Comparison of ENCODE assay signal across 22 cellular contexts in genomic region chr2:72037322-72037721, GRCh38.
DNase-seq lines count a peak whose midpoint lies in the region; ATAC-seq and TF ChIP-seq lines count a peak whose summit lies in the region.
"Had no signal": no experiment of that assay in that cellular context is flagged by ENCODE, and none has a peak within 500 bp of the region (broad histone marks: within the 10 kb centered on the region; RNA-seq: fewer than 3 reads in every experiment).

No MANE protein-coding gene starts in this region.

- no CpG with 5 or more reads among the region's 7 CpGs for WGBS in mesendoderm (ENCODE audit: extremely low coverage, insufficient coverage, low lambda C conversion rate)

- H3K27me3 ChIP-seq in mesendoderm (ENCODE audit: insufficient read depth, low read length, poor library complexity): no peaks in the 10 kb centered on the region
- H3K27me3 ChIP-seq: BE2C had no signal

- no peak for ATAC-seq in HG02970 (IDR thresholded peaks at IDR 0.05; ENCODE audit: low FRiP score, unreplicated experiment)
- ATAC-seq in HG02884 (IDR thresholded peaks at IDR 0.05; ENCODE audit: unreplicated experiment): no peak
- ATAC-seq: activated CD8-positive, alpha-beta T cell treated with anti-CD3 and anti-CD28 coated beads for 36 hours; activated T-helper 17 cell treated with anti-CD3 and anti-CD28 coated beads, Interleukin-2, amount 50 U/mL, for 72 hours; natural killer cell had no signal

- no peak overlapping the region for H3K18ac ChIP-seq in mesendoderm (ENCODE audit: low read length)

- no peak overlapping the region for H4K8ac ChIP-seq in mesendoderm (ENCODE audit: low read depth, low read length)

- TF ChIP-seq CTCF in HEK293 (tag by site-specific recombination; IDR thresholded peaks at IDR 0.05): no peak

- POLR2A ChIA-PET in HEK293 (lab: Yijun Ruan, JAX): no interaction called here

- CTCF ChIA-PET in HEK293 (lab: Yijun Ruan, JAX): interaction anchor here (0.5 kb wide), 1 partner anchor 57 kb away, joined by 3 read pairs; no protein-coding TSS in a partner anchor

- H3K9me3 ChIP-seq in HEK293 (ENCODE audit: control insufficient read depth, insufficient read depth, low read depth, low read length): no peaks in the 10 kb centered on the region
- H3K9me3 ChIP-seq: BE2C, stomach, tibial artery had no signal

- H3K56ac ChIP-seq in mesendoderm (ENCODE audit: low read length): no peak overlapping the region

- H2BK15ac ChIP-seq in mesendoderm (replicated peaks; ENCODE audit: low read depth): no peak overlapping the region

- DNase-seq in D341Med (ENCODE audit: low spot score) (peak; percentile 5), astrocyte of the hippocampus (ENCODE audit: low read depth, low spot score) (peak; percentile 16), mesendoderm (peak; percentile 46), HuH-7 (ENCODE audit: low spot score) (no peak)
- no peak for DNase-seq in stimulated activated CD4-positive, alpha-beta T cell treated with anti-CD3 and anti-CD28 coated beads, Interleukin-12 subunit alpha, Interleukin-12 subunit beta, amount 100 ng/mL, for 4 hours
- DNase-seq: activated CD4-positive, CD25-positive, alpha-beta regulatory T cell treated with anti-CD3 and anti-CD28 coated beads, Interleukin-2, amount 50 U/mL, for 72 hours; activated CD8-positive, alpha-beta T cell treated with anti-CD3 and anti-CD28 coated beads for 36 hours; BE2C; central memory CD4-positive, alpha-beta T cell; hippocampal formation; immature natural killer cell; natural killer cell; NCI-H1105 treated with DMSO at 0.1 percent for 48 hours; NCI-H2029; NCI-H526 treated with DMSO at 0.1 percent for 48 hours; stomach; SW 1271; tibial artery had no signal

- H2BK120ac ChIP-seq in mesendoderm (ENCODE audit: low read depth, low read length): no peak overlapping the region

- H3K4me2 ChIP-seq in mesendoderm (ENCODE audit: low read length): no peak overlapping the region

- H4K5ac ChIP-seq in mesendoderm (ENCODE audit: low read length): no peak overlapping the region

- no peaks in the 10 kb centered on the region for H3K79me1 ChIP-seq in mesendoderm (ENCODE audit: low read length)

- no peak overlapping the region for H3K4ac ChIP-seq in mesendoderm (ENCODE audit: low read depth, low read length)

- H3K36me3 ChIP-seq in HEK293 (ENCODE audit: control insufficient read depth in 2 of 2, insufficient read depth in 1 of 2, low read length in 2 of 2) (no peaks in the 10 kb centered on the region), mesendoderm (ENCODE audit: control insufficient read depth, insufficient read depth, low read length) (no peaks in the 10 kb centered on the region)
- H3K36me3 ChIP-seq: BE2C, stomach, tibial artery had no signal

- H2BK5ac ChIP-seq in mesendoderm (ENCODE audit: low read length): no peak overlapping the region

- no peak overlapping the region for H3K23ac ChIP-seq in mesendoderm (ENCODE audit: low read length)

- H3K4me1 ChIP-seq in HEK293 (ENCODE audit: control insufficient read depth, insufficient read depth, low read length) (no peaks in the 10 kb centered on the region), mesendoderm (ENCODE audit: control insufficient read depth, low read depth, low read length) (no peaks in the 10 kb centered on the region)
- H3K4me1 ChIP-seq: BE2C, stomach, tibial artery had no signal

- H3K79me2 ChIP-seq in mesendoderm (ENCODE audit: control insufficient read depth, insufficient read depth, low read length): no peaks in the 10 kb centered on the region

- no peak overlapping the region for H2AK5ac ChIP-seq in mesendoderm (ENCODE audit: low read length)

- no peak overlapping the region for H3K4me3 ChIP-seq in HEK293 (ENCODE audit: low read depth, low read length)
- no peak overlapping the region for H3K4me3 ChIP-seq in mesendoderm (ENCODE audit: low read length)
- H3K4me3 ChIP-seq: stomach, tibial artery had no signal

- H3K9ac ChIP-seq in mesendoderm (ENCODE audit: low read length): no peak overlapping the region

- no peak overlapping the region for H3K27ac ChIP-seq in HEK293 (ENCODE audit: extremely low read depth, low read depth, low read length)
- no peak overlapping the region for H3K27ac ChIP-seq in mesendoderm (ENCODE audit: low read depth, low read length)
- H3K27ac ChIP-seq: stomach, tibial artery had no signal

TF ChIP-seq in HEK293, 187 proteins besides CTCF, POLR2A, EP300 and RAD21:
- no peak for TF ChIP-seq ZNF37A (tag by site-specific recombination; IDR thresholded peaks at IDR 0.05)
- TF ChIP-seq ZNF341 (tag by site-specific recombination; IDR thresholded peaks at IDR 0.05; ENCODE audit: low read depth): no peak
- TF ChIP-seq ZNF792 (tag by site-specific recombination; IDR thresholded peaks at IDR 0.05): no peak
- no peak for TF ChIP-seq ZNF530 (tag by site-specific recombination; IDR thresholded peaks at IDR 0.05; ENCODE audit: low read depth)
- TF ChIP-seq ATF2 (tag by site-specific recombination; IDR thresholded peaks at IDR 0.05; ENCODE audit: low read depth): no peak
- TF ChIP-seq ZIC2 (tag by site-specific recombination; IDR thresholded peaks at IDR 0.05): peak; percentile 24; the same call in 1 of the 2 replicates
- no peak for TF ChIP-seq KLF10 (tag by site-specific recombination; IDR thresholded peaks at IDR 0.05)

Comparison
In these comparisons a context has a peak if more than half of its experiments do, and no peak if none do; other contexts are left out.
1. DNase-seq: peak in D341Med (single experiment), astrocyte of the hippocampus (single experiment) and mesendoderm (single experiment); none in HuH-7 (single experiment) and stimulated activated CD4-positive, alpha-beta T cell treated with anti-CD3 and anti-CD28 coated beads, Interleukin-12 subunit alpha, Interleukin-12 subunit beta, amount 100 ng/mL, for 4 hours (single experiment).